Comparison of ENCODE assay signal across 16 cellular contexts in the genomic region with DNA sequence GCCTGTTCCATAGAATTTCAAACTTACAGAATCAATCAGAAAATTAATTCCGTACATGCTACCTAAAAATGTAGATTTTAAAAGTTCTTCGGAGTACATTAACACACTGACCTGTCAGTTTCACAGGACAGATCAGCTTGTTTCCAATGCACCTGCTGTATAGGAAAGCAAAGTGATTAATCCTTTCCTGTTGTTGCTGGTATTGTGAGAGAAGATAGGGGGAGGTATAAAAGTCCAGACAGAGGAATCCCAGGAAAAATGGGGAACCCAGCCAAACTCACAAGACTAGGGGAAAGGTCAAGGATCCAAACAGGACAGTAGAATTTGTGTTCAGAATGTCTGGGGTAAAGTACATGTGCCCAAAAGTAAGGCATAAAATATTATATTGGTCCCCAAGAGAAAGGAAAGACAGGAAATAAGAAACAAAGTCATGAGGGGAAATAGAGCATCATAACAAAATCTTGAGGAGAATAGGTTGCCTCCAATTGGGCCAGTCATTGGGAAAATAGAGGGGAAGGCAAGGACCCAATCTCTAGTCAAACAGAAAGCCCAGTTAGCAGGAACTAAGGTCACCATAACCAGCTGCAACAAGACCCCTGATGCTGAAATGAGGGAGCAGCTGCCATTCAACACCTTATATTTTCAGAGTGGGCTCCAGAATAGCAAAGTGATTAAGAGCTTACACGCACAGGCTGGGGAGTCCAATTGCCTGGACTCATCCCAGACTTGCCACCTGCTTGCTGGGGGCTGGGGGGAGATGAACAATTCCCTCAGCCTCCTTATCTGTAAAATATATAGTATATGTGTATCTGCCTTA. TPM values are rescaled to one million over a fixed set of nuclear protein-coding genes. Genes with fewer than 3 reads are reported as not detected.
"Had no signal": no experiment of that assay in that cellular context is flagged by ENCODE, and none has a peak within 500 bp of the region (broad histone marks: within the 10 kb centered on the region; RNA-seq: fewer than 3 reads in every experiment).

No MANE protein-coding gene starts in this region.

- H3K4me3 ChIP-seq: adrenal gland, pancreas, suprapubic skin, upper lobe of right lung had no signal

- H3K9me3 ChIP-seq: adrenal gland, pancreas, suprapubic skin, upper lobe of right lung had no signal

- H3K36me3 ChIP-seq: adrenal gland, pancreas, suprapubic skin, upper lobe of right lung had no signal

- H3K27me3 ChIP-seq: adrenal gland, pancreas, suprapubic skin, upper lobe of right lung had no signal

- DNase-seq: activated CD4-positive, alpha-beta T cell treated with anti-CD3 and anti-CD28 coated beads, Interleukin-2, amount 50 U/mL, for 1 hour; activated CD4-positive, CD25-positive, alpha-beta regulatory T cell; activated naive CD4-positive, alpha-beta T cell treated with anti-CD3 and anti-CD28 coated beads, Interleukin-2, amount 50 U/mL, for 16 hours; adrenal gland; head of caudate nucleus; mesenchymal stem cell; pancreas; stimulated activated CD4-positive, alpha-beta T cell treated with anti-CD3 and anti-CD28 coated beads, Interleukin-2, amount 100 ng/mL, for 24 hours; stimulated activated naive CD4-positive, alpha-beta T cell; T-helper 17 cell; upper lobe of right lung had no signal

- H3K27ac ChIP-seq: adrenal gland, pancreas, suprapubic skin, upper lobe of right lung had no signal

- H3K4me1 ChIP-seq: pancreas had no signal

- ATAC-seq: esophagus mucosa, left lobe of liver, pancreas, T-helper 17 cell, upper lobe of right lung had no signal

RNA-seq across cellular contexts. Expression of gene FILIP1, which starts 10.3 kb away (rescaled TPM):
- total RNA-seq: activated CD8-positive, alpha-beta memory T cell treated with anti-CD3 and anti-CD28 coated beads for 36 hours; activated T-helper 2 cell treated with anti-CD3 and anti-CD28 coated beads, Interferon-gamma antibody, Interleukin-2, Interleukin-4, amounts not matched to agents 10 μg/mL and 5 μg/mL and 100 μg/mL, durations not matched to agents 14 hours and 24 hours and 36 hours had no signal
